ENCODE assay signal across 19 cellular contexts in genomic region chr12:95368931-95369330, GRCh38.
"Had no signal": no experiment of that assay in that cellular context is flagged by ENCODE, and none has a peak within 500 bp of the region (broad histone marks: within the 10 kb centered on the region; RNA-seq: fewer than 3 reads in every experiment).

No MANE protein-coding gene starts in this region.

- H3K9ac ChIP-seq: parathyroid adenoma had no signal

- H3K4me1 ChIP-seq: colonic mucosa, gastrocnemius medialis, parathyroid adenoma, prostate gland, right atrium auricular region, stomach, thyroid gland, vagina had no signal

- FAIRE-seq: keratinocyte had no signal

- H3K9me3 ChIP-seq: colonic mucosa, gastrocnemius medialis, neutrophil, prostate gland, right atrium auricular region, stomach, thyroid gland, vagina had no signal

- H3K79me2 ChIP-seq: parathyroid adenoma had no signal

- H3K36me3 ChIP-seq: colonic mucosa, gastrocnemius medialis, neutrophil, prostate gland, right atrium auricular region, stomach, thyroid gland, vagina had no signal

- H3K4me3 ChIP-seq: colonic mucosa, gastrocnemius medialis, lung, prostate gland, right atrium auricular region, stomach, thyroid gland, vagina had no signal

- H2AFZ ChIP-seq: parathyroid adenoma had no signal

- H3K27me3 ChIP-seq: colonic mucosa, gastrocnemius medialis, neutrophil, right atrium auricular region, stomach, thyroid gland, vagina had no signal

- H3K27ac ChIP-seq: colonic mucosa, epithelial cell of prostate, gastrocnemius medialis, neutrophil, parathyroid adenoma, prostate gland, right atrium auricular region, stomach, thyroid gland, vagina had no signal

- DNase-seq: colonic mucosa; effector CD8-positive, alpha-beta T cell; gastrocnemius medialis; head of caudate nucleus; natural killer cell; stimulated activated CD4-positive, alpha-beta T cell treated with anti-CD3 and anti-CD28 coated beads, Interleukin-15, amount 100 ng/mL, for 24 hours; stimulated activated CD4-positive, alpha-beta T cell treated with anti-CD3 and anti-CD28 coated beads, Interleukin-2, amount 100 ng/mL, for 48 hours; stimulated activated naive CD4-positive, alpha-beta T cell; stomach; thyroid gland; trophoblast cell had no signal
